In genomic region chr22:24230911-24231656, GRCh38 we compare ENCODE assay signal across 8 cellular contexts.
A peak's percentile ranks its signal among the peaks of the same experiment; 100 is the strongest.
DNase-seq lines count a peak whose midpoint lies in the region; ATAC-seq and TF ChIP-seq lines count a peak whose summit lies in the region.

No MANE protein-coding gene starts in this region.

- peak overlapping the region; percentile 66 for H3K27ac Mint-ChIP-seq in dendritic cell treated with granulocyte-macrophage colony-stimulating factor and Interleukin-4, amounts not matched to agents 40 ng/mL and 50 ng/mL, for 4 days

- H3K4me1 Mint-ChIP-seq in dendritic cell treated with granulocyte-macrophage colony-stimulating factor and Interleukin-4, amounts not matched to agents 40 ng/mL and 50 ng/mL, for 4 days (ENCODE audit: low read depth), result peaks cover 62% of the 10 kb centered on the region

- no peaks in the 10 kb centered on the region for H3K9me3 Mint-ChIP-seq in dendritic cell treated with granulocyte-macrophage colony-stimulating factor and Interleukin-4, amounts not matched to agents 40 ng/mL and 50 ng/mL, for 4 days

- peak; percentile 69 for DNase-seq in activated gamma-delta T cell treated with Interleukin-2 at 50 U/mL for 16 hours
- no peak for DNase-seq in activated gamma-delta T cell (lab: John Stamatoyannopoulos, UW)
- DNase-seq in activated CD4-positive, alpha-beta T cell treated with anti-CD3 and anti-CD28 coated beads for 1 hour, result peak; percentile 43
- no peak for DNase-seq in retina
- no peak for DNase-seq in cortex of kidney (lab: John Stamatoyannopoulos, UW)

- no peaks in the 10 kb centered on the region for H3K27me3 ChIP-seq in neutrophil

- intact Hi-C loops in dendritic cell treated with granulocyte-macrophage colony-stimulating factor and Interleukin-4, amounts not matched to agents 40 ng/mL and 50 ng/mL, for 4 days (cut with micrococcal nuclease), result no loop called here

- no peak overlapping the region for H3K4me3 ChIP-seq in neutrophil (ENCODE audit: low read depth in 1 of 2, low read length in 1 of 2)

- H3K4me3 Mint-ChIP-seq in dendritic cell treated with granulocyte-macrophage colony-stimulating factor and Interleukin-4, amounts not matched to agents 40 ng/mL and 50 ng/mL, for 4 days, result no peak overlapping the region

- no peaks in the 10 kb centered on the region for H3K36me3 ChIP-seq in neutrophil

- peaks cover 4 to 9% of the 10 kb centered on the region in 2 experiments for H3K4me1 ChIP-seq in neutrophil (ENCODE audit: control insufficient read depth in 1 of 2, insufficient read depth in 1 of 2, low read depth in 1 of 2, low read length in 1 of 2)

- no peak for ATAC-seq in GM18498 (IDR thresholded peaks at IDR 0.05; ENCODE audit: unreplicated experiment)

- H3K27ac ChIP-seq in neutrophil, result no peak overlapping the region

- H3K36me3 Mint-ChIP-seq in dendritic cell treated with granulocyte-macrophage colony-stimulating factor and Interleukin-4, amounts not matched to agents 40 ng/mL and 50 ng/mL, for 4 days (ENCODE audit: low read depth), result peaks cover 100% of the 10 kb centered on the region

- H3K27me3 Mint-ChIP-seq in dendritic cell treated with granulocyte-macrophage colony-stimulating factor and Interleukin-4, amounts not matched to agents 40 ng/mL and 50 ng/mL, for 4 days, result no peaks in the 10 kb centered on the region

- TF ChIP-seq CTCF in neutrophil (IDR thresholded peaks at IDR 0.05), result peak; percentile 82

- no peaks in the 10 kb centered on the region for H3K9me3 ChIP-seq in neutrophil

Comparison
In these comparisons a context has a peak if more than half of its experiments do, and no peak if none do; other contexts are left out.
1. DNase-seq: peak in activated gamma-delta T cell treated with Interleukin-2 at 50 U/mL for 16 hours (single experiment) and activated CD4-positive, alpha-beta T cell treated with anti-CD3 and anti-CD28 coated beads for 1 hour (single experiment); none in activated gamma-delta T cell (single experiment), retina (single experiment) and cortex of kidney (single experiment).